ENCODE assay signal across 27 cellular contexts in the genomic region with DNA sequence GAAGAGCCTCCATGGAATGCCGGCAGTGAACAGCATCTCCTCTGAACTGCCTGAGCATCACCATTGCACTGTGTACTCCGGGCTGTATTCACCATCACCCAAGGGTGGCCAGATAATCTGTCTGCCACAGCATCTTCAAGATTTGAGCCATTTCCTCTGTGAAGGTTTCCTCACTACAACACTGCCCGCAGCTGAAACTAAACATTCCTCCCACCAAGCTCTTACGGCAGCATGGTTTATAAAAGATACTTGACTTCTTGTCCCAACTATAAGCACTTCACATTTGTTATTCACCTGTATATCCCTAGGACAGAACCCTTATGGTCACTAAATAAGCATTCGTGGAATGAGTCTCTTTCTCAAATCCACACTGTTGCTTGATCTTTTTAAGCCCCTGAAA.
"Had no signal": no experiment of that assay in that cellular context is flagged by ENCODE, and none has a peak within 500 bp of the region (broad histone marks: within the 10 kb centered on the region; RNA-seq: fewer than 3 reads in every experiment).

No MANE protein-coding gene starts in this region.

- H3K4me3 Mint-ChIP-seq: stimulated activated effector memory CD8-positive, alpha-beta T cell treated with anti-CD3 and anti-CD28 coated beads, Interleukin-12 subunit alpha, Interleukin-12 subunit beta, amount 100 ng/mL, for 72 hours; stimulated activated memory B cell treated with anti-CD40 and anti-IgM and Interleukin-4, amounts not matched to agents 10 μg/mL and 1 μg/mL and 100 μg/mL, for 72 hours; stimulated activated naive B cell treated with anti-CD40 and anti-IgM and Interleukin-4, amounts not matched to agents 10 μg/mL and 1 μg/mL and 100 μg/mL, for 72 hours; stimulated activated naive CD8-positive, alpha-beta T cell treated with anti-CD3 and anti-CD28 coated beads, Interleukin-15, amount 100 ng/mL, for 72 hours; stimulated activated naive CD8-positive, alpha-beta T cell treated with anti-CD3 and anti-CD28 coated beads, Interleukin-15, Interleukin-2, amounts not matched to agents 100 ng/mL and 50 ng/mL, for 24 hours; type B pancreatic cell had no signal

- H3K27ac Mint-ChIP-seq: stimulated activated effector memory CD8-positive, alpha-beta T cell treated with anti-CD3 and anti-CD28 coated beads, Interleukin-12 subunit alpha, Interleukin-12 subunit beta, amount 100 ng/mL, for 72 hours; stimulated activated memory B cell treated with anti-CD40 and anti-IgM and Interleukin-4, amounts not matched to agents 10 μg/mL and 1 μg/mL and 100 μg/mL, for 72 hours; stimulated activated naive B cell treated with anti-CD40 and anti-IgM and Interleukin-4, amounts not matched to agents 10 μg/mL and 1 μg/mL and 100 μg/mL, for 72 hours; stimulated activated naive CD8-positive, alpha-beta T cell treated with anti-CD3 and anti-CD28 coated beads, Interleukin-15, amount 100 ng/mL, for 72 hours; stimulated activated naive CD8-positive, alpha-beta T cell treated with anti-CD3 and anti-CD28 coated beads, Interleukin-15, Interleukin-2, amounts not matched to agents 100 ng/mL and 50 ng/mL, for 24 hours; type B pancreatic cell had no signal

- H3K9me3 ChIP-seq: stomach, suprapubic skin, testis, thoracic aorta, thyroid gland, tibial nerve, transverse colon, upper lobe of left lung, upper lobe of right lung, uterus, vagina had no signal

- H3K4me1 Mint-ChIP-seq: stimulated activated effector memory CD8-positive, alpha-beta T cell treated with anti-CD3 and anti-CD28 coated beads, Interleukin-12 subunit alpha, Interleukin-12 subunit beta, amount 100 ng/mL, for 72 hours; stimulated activated memory B cell treated with anti-CD40 and anti-IgM and Interleukin-4, amounts not matched to agents 10 μg/mL and 1 μg/mL and 100 μg/mL, for 72 hours; stimulated activated naive B cell treated with anti-CD40 and anti-IgM and Interleukin-4, amounts not matched to agents 10 μg/mL and 1 μg/mL and 100 μg/mL, for 72 hours; stimulated activated naive CD8-positive, alpha-beta T cell treated with anti-CD3 and anti-CD28 coated beads, Interleukin-15, amount 100 ng/mL, for 72 hours had no signal

- ATAC-seq: stimulated activated effector memory CD8-positive, alpha-beta T cell treated with anti-CD3 and anti-CD28 coated beads, Interleukin-12 subunit alpha, Interleukin-12 subunit beta, amount 100 ng/mL, for 72 hours; stimulated activated memory B cell treated with anti-CD40 and anti-IgM and Interleukin-4, amounts not matched to agents 10 μg/mL and 1 μg/mL and 100 μg/mL, for 72 hours; stimulated activated naive B cell treated with anti-CD40 and anti-IgM and Interleukin-4, amounts not matched to agents 10 μg/mL and 1 μg/mL and 100 μg/mL, for 72 hours; stimulated activated naive CD8-positive, alpha-beta T cell treated with anti-CD3 and anti-CD28 coated beads, Interleukin-15, amount 100 ng/mL, for 72 hours; stimulated activated naive CD8-positive, alpha-beta T cell treated with anti-CD3 and anti-CD28 coated beads, Interleukin-15, Interleukin-2, amounts not matched to agents 100 U/mL and 50 U/mL, for 24 hours; upper lobe of right lung had no signal

- H3K9me3 Mint-ChIP-seq: stimulated activated effector memory CD8-positive, alpha-beta T cell treated with anti-CD3 and anti-CD28 coated beads, Interleukin-12 subunit alpha, Interleukin-12 subunit beta, amount 100 ng/mL, for 72 hours; stimulated activated memory B cell treated with anti-CD40 and anti-IgM and Interleukin-4, amounts not matched to agents 10 μg/mL and 1 μg/mL and 100 μg/mL, for 72 hours; stimulated activated naive B cell treated with anti-CD40 and anti-IgM and Interleukin-4, amounts not matched to agents 10 μg/mL and 1 μg/mL and 100 μg/mL, for 72 hours; stimulated activated naive CD8-positive, alpha-beta T cell treated with anti-CD3 and anti-CD28 coated beads, Interleukin-15, Interleukin-2, amounts not matched to agents 100 ng/mL and 50 ng/mL, for 24 hours; type B pancreatic cell had no signal

- H3K4me1 ChIP-seq: stomach, suprapubic skin, testis, tibial artery, tibial nerve, transverse colon, upper lobe of left lung, upper lobe of right lung, uterus, vagina had no signal

- H3K27me3 ChIP-seq: stomach, testis, thyroid gland, tibial nerve, transverse colon, upper lobe of left lung, upper lobe of right lung, uterus, vagina had no signal

- H3K27ac ChIP-seq: stomach, suprapubic skin, testis, thoracic aorta, thyroid gland, tibial artery, tibial nerve, transverse colon, upper lobe of left lung, upper lobe of right lung, uterus, vagina had no signal

- H3K36me3 ChIP-seq: stomach, suprapubic skin, thoracic aorta, thyroid gland, tibial artery, tibial nerve, transverse colon, upper lobe of left lung, upper lobe of right lung, uterus, vagina had no signal

- H3K27me3 Mint-ChIP-seq: stimulated activated naive CD8-positive, alpha-beta T cell treated with anti-CD3 and anti-CD28 coated beads, Interleukin-15, amount 100 ng/mL, for 72 hours had no signal

- H3K36me3 Mint-ChIP-seq: stimulated activated effector memory CD8-positive, alpha-beta T cell treated with anti-CD3 and anti-CD28 coated beads, Interleukin-12 subunit alpha, Interleukin-12 subunit beta, amount 100 ng/mL, for 72 hours; stimulated activated memory B cell treated with anti-CD40 and anti-IgM and Interleukin-4, amounts not matched to agents 10 μg/mL and 1 μg/mL and 100 μg/mL, for 72 hours; stimulated activated naive B cell treated with anti-CD40 and anti-IgM and Interleukin-4, amounts not matched to agents 10 μg/mL and 1 μg/mL and 100 μg/mL, for 72 hours; type B pancreatic cell had no signal

- H3K4me3 ChIP-seq: stomach, suprapubic skin, testis, thoracic aorta, thyroid gland, tibial artery, tibial nerve, transverse colon, upper lobe of left lung, upper lobe of right lung, uterus, vagina had no signal

- DNase-seq: stimulated activated CD4-positive, alpha-beta T cell treated with anti-CD3 and anti-CD28 coated beads, Interleukin-2, amount 100 ng/mL, for 48 hours; stimulated activated CD4-positive, alpha-beta T cell treated with anti-CD3 and anti-CD28 coated beads, Interleukin-4, amount 100 ng/mL, for 1 hour; stimulated activated CD4-positive, alpha-beta T cell treated with anti-CD3 and anti-CD28 coated beads, Interleukin-4, amount 100 ng/mL, for 24 hours; stimulated activated CD4-positive, alpha-beta T cell treated with anti-CD3 and anti-CD28 coated beads, Interleukin-4, amount 100 ng/mL, for 4 hours; stimulated activated CD8-positive, alpha-beta memory T cell treated with anti-CD3 and anti-CD28 coated beads, Interleukin-4, amount 100 ng/mL, for 48 hours; stimulated activated naive B cell treated with anti-CD40 and anti-IgM and Interleukin-4, amounts not matched to agents 10 μg/mL and 1 μg/mL and 100 μg/mL, for 72 hours; stimulated activated naive CD4-positive, alpha-beta T cell; stimulated activated naive CD4-positive, alpha-beta T cell treated with Interleukin-2 at 50 U/mL for 16 hours; stimulated activated naive CD8-positive, alpha-beta T cell treated with anti-CD3 and anti-CD28 coated beads, Interleukin-15, amount 100 ng/mL, for 72 hours; stimulated activated naive CD8-positive, alpha-beta T cell treated with anti-CD3 and anti-CD28 coated beads, Interleukin-15, Interleukin-2, amounts not matched to agents 100 U/mL and 50 U/mL, for 24 hours; stomach; substantia nigra; testis; thyroid gland; tibial artery; transverse colon; upper lobe of left lung; upper lobe of right lung; uterus had no signal
